Comparison of ENCODE assay signal across 10 cellular contexts in genomic region chr3:123071146-123071545, GRCh38. TPM values are rescaled to one million over a fixed set of nuclear protein-coding genes. Genes with fewer than 3 reads are reported as not detected.
DNase-seq lines count a peak whose midpoint lies in the region; ATAC-seq and TF ChIP-seq lines count a peak whose summit lies in the region.
"Had no signal": no experiment of that assay in that cellular context is flagged by ENCODE, and none has a peak within 500 bp of the region (broad histone marks: within the 10 kb centered on the region; RNA-seq: fewer than 3 reads in every experiment).

No MANE protein-coding gene starts in this region.

- no peak overlapping the region for H2AFZ ChIP-seq in SK-N-SH (ENCODE audit: low read depth)

- H4K20me1 ChIP-seq in SK-N-SH (ENCODE audit: insufficient read depth): peaks cover 59% of the 10 kb centered on the region

- 83% methylated on average over 5 of the region's 5 CpGs for WGBS in SK-N-SH (ENCODE audit: low lambda C conversion rate)

- H3K4me3 Mint-ChIP-seq in type B pancreatic cell: no peak overlapping the region
- H3K4me3 Mint-ChIP-seq: dendritic cell treated with granulocyte-macrophage colony-stimulating factor and Interleukin-4, amounts not matched to agents 40 ng/mL and 50 ng/mL, for 4 days had no signal

- POLR2A ChIA-PET in SK-N-SH (lab: Yijun Ruan, JAX): interaction anchor here (1.6 kb wide), 1 partner anchor 11 kb away, joined by 3 read pairs; no protein-coding TSS in a partner anchor

- no peaks in the 10 kb centered on the region for H3K36me3 ChIP-seq in SK-N-SH (replicated peaks in 1 of 2; ENCODE audit: control insufficient read depth in 1 of 2, insufficient read depth in 2 of 2, low read length in 1 of 2)

- no peak overlapping the region for H3K9ac ChIP-seq in SK-N-SH

- H3K27me3 Mint-ChIP-seq in type B pancreatic cell: no peaks in the 10 kb centered on the region
- H3K27me3 Mint-ChIP-seq: dendritic cell treated with granulocyte-macrophage colony-stimulating factor and Interleukin-4, amounts not matched to agents 40 ng/mL and 50 ng/mL, for 4 days had no signal

- no peaks in the 10 kb centered on the region for H3K9me3 ChIP-seq in SK-N-SH

- H3K27me3 ChIP-seq in SK-N-SH (ENCODE audit: insufficient read depth): no peaks in the 10 kb centered on the region

- no peak overlapping the region for H3K27ac Mint-ChIP-seq in type B pancreatic cell
- H3K27ac Mint-ChIP-seq: dendritic cell treated with granulocyte-macrophage colony-stimulating factor and Interleukin-4, amounts not matched to agents 40 ng/mL and 50 ng/mL, for 4 days had no signal

- no peak; the same call in 1 of the 2 replicates for TF ChIP-seq RAD21 in SK-N-SH (IDR thresholded peaks at IDR 0.05; ENCODE audit: low read length)

- H3K9me3 Mint-ChIP-seq in type B pancreatic cell: no peaks in the 10 kb centered on the region
- H3K9me3 Mint-ChIP-seq: dendritic cell treated with granulocyte-macrophage colony-stimulating factor and Interleukin-4, amounts not matched to agents 40 ng/mL and 50 ng/mL, for 4 days had no signal

- no peak overlapping the region for H3K27ac ChIP-seq in SK-N-SH (ENCODE audit: low read depth in 2 of 2, low read length in 1 of 2)

- no peaks in the 10 kb centered on the region for H3K9me2 ChIP-seq in SK-N-SH

- H3K36me3 Mint-ChIP-seq in type B pancreatic cell: peaks cover 4% of the 10 kb centered on the region

- H3F3A ChIP-seq in SK-N-SH (replicated peaks; ENCODE audit: insufficient read depth): peaks cover under 1% of the 10 kb centered on the region

- peaks cover 91% of the 10 kb centered on the region for H3K79me2 ChIP-seq in SK-N-SH (ENCODE audit: insufficient read depth)

- peaks cover 48% of the 10 kb centered on the region for H3K4me1 Mint-ChIP-seq in type B pancreatic cell (ENCODE audit: unreplicated experiment)

- intact Hi-C loops in left ventricle myocardium superior (cut with micrococcal nuclease): no loop called here

- CTCF ChIA-PET in SK-N-SH (lab: Yijun Ruan, JAX): interaction anchor here (0.7 to 1.9 kb wide), 10 partner anchors 9 to 128 kb away, joined by 3 to 13 read pairs (median 3); partner anchors contain the start of gene SEMA5B

- DNase-seq in SK-N-SH: peak; percentile 75
- DNase-seq in RKO (ENCODE audit: low spot score): peak; percentile 24
- peak; percentile 24 for DNase-seq in fibroblast of villous mesenchyme (ENCODE audit: low read depth)
- no peak for DNase-seq in type B pancreatic cell (ENCODE audit: extremely low spot score, unreplicated experiment)
- DNase-seq in C1 segment of cervical spinal cord (lab: John Stamatoyannopoulos, UW): no peak
- no peak for DNase-seq in left ventricle myocardium superior
- DNase-seq: NCI-H187 had no signal

- ATAC-seq in SK-N-SH treated with all-trans-retinoic acid at 6 μM for 48 hours: no peak
- no peak for ATAC-seq in HG02763 (IDR thresholded peaks at IDR 0.05; ENCODE audit: unreplicated experiment)
- ATAC-seq in left ventricle myocardium superior: no peak

- H3K4me2 ChIP-seq in SK-N-SH: no peak overlapping the region

- peaks cover 8 to 53% of the 10 kb centered on the region in 2 experiments; a peak in 3 of 4 replicates for H3K4me1 ChIP-seq in SK-N-SH (ENCODE audit: control insufficient read depth in 1 of 2, insufficient read depth in 2 of 2, low read depth in 1 of 2, low read length in 1 of 2)

- TF ChIP-seq CTCF in SK-N-SH (IDR thresholded peaks at IDR 0.05): peak; percentile 22; the same call in 1 of the 2 replicates
- peak; percentile 41 for TF ChIP-seq CTCF in fibroblast of villous mesenchyme (IDR thresholded peaks at IDR 0.05; ENCODE audit: insufficient read depth, low read depth, low read length)
- TF ChIP-seq CTCF in type B pancreatic cell (conservative IDR thresholded peaks at IDR 0.05): peak; percentile 59

- no peak for TF ChIP-seq EP300 in SK-N-SH (IDR thresholded peaks at IDR 0.05; ENCODE audit: borderline replicate concordance in 1 of 2, low read depth in 1 of 2, low read length in 1 of 2)

- H3K4me3 ChIP-seq in SK-N-SH (ENCODE audit: low read depth in 2 of 2, low read length in 1 of 2) (no peak overlapping the region), fibroblast of villous mesenchyme (ENCODE audit: low read depth, low read length) (no peak overlapping the region)

TF ChIP-seq in SK-N-SH, 30 proteins besides CTCF, POLR2A, EP300 and RAD21 (continues in another document):
- no peak for TF ChIP-seq NFIC (IDR thresholded peaks at IDR 0.05; ENCODE audit: borderline replicate concordance)
- no peak for TF ChIP-seq PBX3 (IDR thresholded peaks at IDR 0.05)

TF ChIP-seq in SK-N-SH treated with all-trans-retinoic acid at 6 μM for 48 hours, 23 proteins besides CTCF, POLR2A, EP300 and RAD21:
- TF ChIP-seq CSDC2 (CRISPR knock-in tag; IDR thresholded peaks at IDR 0.05) (no peak), ZNF565 (CRISPR knock-in tag; conservative IDR thresholded peaks at IDR 0.05; ENCODE audit: low read depth) (no peak), PATZ1 (CRISPR knock-in tag; IDR thresholded peaks at IDR 0.05; ENCODE audit: borderline replicate concordance) (no peak), ZC3H10 (CRISPR knock-in tag; IDR thresholded peaks at IDR 0.05) (no peak), OSR1 (CRISPR knock-in tag; IDR thresholded peaks at IDR 0.05) (no peak)

RNA-seq across cellular contexts. Expression of gene PDIA5, which starts 4.3 kb away (rescaled TPM):
- polyA plus RNA-seq in SK-N-SH (2012; rRNA removed): 28.0 and 28.6 TPM in 2 replicates
- polyA plus RNA-seq in SK-N-SH (2012; cell fraction: cytosol; rRNA removed): 25.2 and 27.2 TPM in 2 replicates
- 35.3 and 38.5 TPM in 2 replicates for polyA plus RNA-seq in SK-N-SH (2012; cell fraction: nucleus; rRNA removed)
- total RNA-seq in fibroblast of villous mesenchyme (42.2 and 43.6 TPM in 2 replicates), type B pancreatic cell (ENCODE audit: low replicate concordance) (28.5 and 48.4 TPM in 2 replicates), left ventricle myocardium superior (4.8 TPM)

RNA-seq across cellular contexts. Expression of gene SEMA5B, which starts 43.6 kb away (rescaled TPM):
- 0.43 and 0.75 TPM in 2 replicates for polyA plus RNA-seq in SK-N-SH (2012; rRNA removed)
- 0.08 and 0.16 TPM in 2 replicates for polyA plus RNA-seq in SK-N-SH (2012; cell fraction: cytosol; rRNA removed)
- polyA plus RNA-seq in SK-N-SH (2012; cell fraction: nucleus; rRNA removed): 0.19 and 0.69 TPM in 2 replicates
- total RNA-seq in fibroblast of villous mesenchyme (not detected in 2 replicates), type B pancreatic cell (ENCODE audit: low replicate concordance) (0.50 and 12.8 TPM in 2 replicates), left ventricle myocardium superior (4.2 TPM)

Comparison
In these comparisons a context has a peak if more than half of its experiments do, and no peak if none do; other contexts are left out.
1. DNase-seq: peak in SK-N-SH (single experiment), RKO (single experiment) and fibroblast of villous mesenchyme (single experiment); none in type B pancreatic cell (single experiment), C1 segment of cervical spinal cord (0 of 14) and left ventricle myocardium superior (single experiment).
2. Peak in every context shown above with its lines, with median percentiles within 50 percentile points of each other: CTCF ChIP-seq.